ENCODE assay signal across 8 cellular contexts in the genomic region with DNA sequence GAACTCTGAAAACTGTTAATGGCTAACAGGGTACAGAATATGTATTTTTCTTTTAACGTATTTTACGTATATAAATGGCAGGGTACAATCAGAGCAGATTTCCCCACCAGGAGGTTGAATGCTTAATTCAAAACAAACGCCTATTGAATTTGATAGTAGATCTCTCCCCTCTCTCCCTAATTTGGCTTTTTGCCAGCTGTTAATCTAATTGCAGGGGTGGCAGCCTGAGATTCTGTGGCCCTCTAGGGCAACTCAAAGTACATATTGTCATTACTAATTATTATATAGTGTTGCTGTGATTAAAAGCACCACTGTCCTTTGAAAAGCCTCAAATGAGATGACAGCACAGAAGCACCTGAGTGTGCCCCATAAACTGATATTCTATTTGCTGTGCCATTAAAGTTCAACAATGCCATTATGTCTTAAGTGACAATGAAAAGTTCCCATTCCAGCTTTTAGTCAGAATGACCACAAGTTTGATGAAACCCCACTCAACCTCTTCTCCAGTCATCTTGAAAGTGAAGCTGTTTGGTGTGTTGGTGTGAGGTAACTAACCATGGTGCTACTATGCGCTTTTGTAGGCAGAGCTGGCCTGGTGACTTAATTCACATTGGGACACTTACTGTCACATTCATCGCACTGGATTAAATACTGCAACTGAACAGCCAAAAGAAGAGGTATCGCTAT.
DNase-seq lines count a peak whose midpoint lies in the region; ATAC-seq and TF ChIP-seq lines count a peak whose summit lies in the region.

No MANE protein-coding gene starts in this region.

- DNase-seq in GM10266 (ENCODE audit: extremely low spot score), result peak; percentile 45
- no peak for DNase-seq in activated B cell treated with CpG ODN at 0.5 μM for 24 hours
- peak; percentile 20 to 73 for DNase-seq in stimulated activated effector memory CD8-positive, alpha-beta T cell treated with anti-CD3 and anti-CD28 coated beads, Interleukin-12 subunit alpha, Interleukin-12 subunit beta, amount 100 ng/mL, for 72 hours (ENCODE audit: low spot score in 2 of 2)
- DNase-seq in trophoblast cell, result no peak
- DNase-seq in cerebellar nuclear complex (lab: John Stamatoyannopoulos, UW), result no peak
- DNase-seq in ureter (ENCODE audit: low spot score), result no peak

- no peak for TF ChIP-seq CTCF in GM10266 (IDR thresholded peaks at IDR 0.05; ENCODE audit: control insufficient read depth, insufficient read depth, low read depth, missing control alignments)
- TF ChIP-seq CTCF in activated B cell treated with CpG ODN at 0.5 μM for 24 hours (IDR thresholded peaks at IDR 0.05), result no peak

- H3K4me1 Mint-ChIP-seq in activated B cell treated with CpG ODN at 0.5 μM for 24 hours, result peaks cover 60% of the 10 kb centered on the region
- peaks cover 57% of the 10 kb centered on the region for H3K4me1 Mint-ChIP-seq in stimulated activated effector memory CD8-positive, alpha-beta T cell treated with anti-CD3 and anti-CD28 coated beads, Interleukin-12 subunit alpha, Interleukin-12 subunit beta, amount 100 ng/mL, for 72 hours

- H3K18ac ChIP-seq in trophoblast cell (ENCODE audit: low read length), result no peak overlapping the region

- no peak overlapping the region for H3K23ac ChIP-seq in trophoblast cell (ENCODE audit: low read length)

- H2BK5ac ChIP-seq in trophoblast cell (ENCODE audit: low read depth, low read length, poor library complexity), result no peak overlapping the region

- no peak overlapping the region for H3K4ac ChIP-seq in trophoblast cell (ENCODE audit: low read depth, low read length)

- no peak overlapping the region for H3K4me3 ChIP-seq in trophoblast cell (ENCODE audit: low read depth, low read length)

- H2AFZ ChIP-seq in trophoblast cell (ENCODE audit: insufficient read depth, low read length, poor library complexity), result no peak overlapping the region

- no peak overlapping the region for H2AK5ac ChIP-seq in trophoblast cell (ENCODE audit: low read length)

- no peaks in the 10 kb centered on the region for H3K9me3 ChIP-seq in trophoblast cell (ENCODE audit: insufficient read depth, low read depth, low read length)

- peak overlapping the region; percentile 86 for H3K27ac Mint-ChIP-seq in activated B cell treated with CpG ODN at 0.5 μM for 24 hours
- H3K27ac Mint-ChIP-seq in stimulated activated effector memory CD8-positive, alpha-beta T cell treated with anti-CD3 and anti-CD28 coated beads, Interleukin-12 subunit alpha, Interleukin-12 subunit beta, amount 100 ng/mL, for 72 hours, result peak overlapping the region; percentile 94

- no peak overlapping the region for H3K9ac ChIP-seq in trophoblast cell (ENCODE audit: low read length)

- H3K79me2 ChIP-seq in trophoblast cell (ENCODE audit: control insufficient read depth, insufficient read depth, low read length, poor library complexity), result no peaks in the 10 kb centered on the region

- no peak overlapping the region for H3K27ac ChIP-seq in trophoblast cell (ENCODE audit: low read depth, low read length)

- no peak overlapping the region for H4K8ac ChIP-seq in trophoblast cell (ENCODE audit: low read depth, low read length)

- no peak overlapping the region for H3K4me2 ChIP-seq in trophoblast cell (ENCODE audit: low read length)

- peak; percentile 42 for ATAC-seq in GM19397 (IDR thresholded peaks at IDR 0.05; ENCODE audit: unreplicated experiment)
- ATAC-seq in HG03442 (IDR thresholded peaks at IDR 0.05; ENCODE audit: unreplicated experiment), result peak; percentile 65
- ATAC-seq in activated B cell treated with CpG ODN at 0.5 μM for 24 hours (ENCODE audit: low read depth), result peak; percentile 36
- ATAC-seq in stimulated activated effector memory CD8-positive, alpha-beta T cell treated with anti-CD3 and anti-CD28 coated beads, Interleukin-12 subunit alpha, Interleukin-12 subunit beta, amount 100 ng/mL, for 72 hours, result peak; percentile 88

- no peaks in the 10 kb centered on the region for H3K27me3 Mint-ChIP-seq in activated B cell treated with CpG ODN at 0.5 μM for 24 hours

- WGBS in trophoblast cell (ENCODE audit: extremely low coverage, insufficient coverage, insufficient read length), result no CpG with 5 or more reads among the region's 6 CpGs

- H3K36me3 ChIP-seq in trophoblast cell (ENCODE audit: control insufficient read depth in 1 of 2, insufficient read depth in 2 of 2, low read length in 2 of 2), result no peaks in the 10 kb centered on the region

- H3K36me3 Mint-ChIP-seq in activated B cell treated with CpG ODN at 0.5 μM for 24 hours (ENCODE audit: low read depth), result no peaks in the 10 kb centered on the region
- H3K36me3 Mint-ChIP-seq in stimulated activated effector memory CD8-positive, alpha-beta T cell treated with anti-CD3 and anti-CD28 coated beads, Interleukin-12 subunit alpha, Interleukin-12 subunit beta, amount 100 ng/mL, for 72 hours, result peaks cover 8% of the 10 kb centered on the region

- POLR2A ChIA-PET in activated B cell treated with CpG ODN at 0.5 μM for 24 hours (lab: Charles Lee), result interaction anchor here (0.6 to 3.4 kb wide), 17 partner anchors 9 to 548 kb away, joined by 4 to 42 read pairs (median 8); partner anchors contain the start of gene TRIM13

- H3K79me1 ChIP-seq in trophoblast cell (ENCODE audit: low read length), result no peaks in the 10 kb centered on the region

- intact Hi-C loops in activated B cell treated with CpG ODN at 0.5 μM for 24 hours (cut with micrococcal nuclease), result loop anchor here (1.0 kb wide), 3 partner anchors 11 to 284 kb away; no protein-coding TSS in a partner anchor

- H3K9me3 Mint-ChIP-seq in activated B cell treated with CpG ODN at 0.5 μM for 24 hours, result no peaks in the 10 kb centered on the region
- no peaks in the 10 kb centered on the region for H3K9me3 Mint-ChIP-seq in stimulated activated effector memory CD8-positive, alpha-beta T cell treated with anti-CD3 and anti-CD28 coated beads, Interleukin-12 subunit alpha, Interleukin-12 subunit beta, amount 100 ng/mL, for 72 hours

- H4K91ac ChIP-seq in trophoblast cell (ENCODE audit: low read depth, low read length), result no peak overlapping the region

- no peak overlapping the region for H2BK120ac ChIP-seq in trophoblast cell (ENCODE audit: insufficient read depth, low read length, poor library complexity)

- no peak overlapping the region for H3K14ac ChIP-seq in trophoblast cell (ENCODE audit: low read length)

- no peak overlapping the region for H2BK12ac ChIP-seq in trophoblast cell (ENCODE audit: low read length)

- H3K27me3 ChIP-seq in trophoblast cell (ENCODE audit: insufficient read depth, low read length), result no peaks in the 10 kb centered on the region

- no peak overlapping the region for H4K12ac ChIP-seq in trophoblast cell (ENCODE audit: low read depth, low read length)

- H3K4me1 ChIP-seq in trophoblast cell (ENCODE audit: control insufficient read depth in 1 of 2, insufficient read depth in 2 of 2, low read length in 2 of 2), result no peaks in the 10 kb centered on the region

- H3K4me3 Mint-ChIP-seq in activated B cell treated with CpG ODN at 0.5 μM for 24 hours, result peak overlapping the region; percentile 63
- H3K4me3 Mint-ChIP-seq in stimulated activated effector memory CD8-positive, alpha-beta T cell treated with anti-CD3 and anti-CD28 coated beads, Interleukin-12 subunit alpha, Interleukin-12 subunit beta, amount 100 ng/mL, for 72 hours, result peak overlapping the region; percentile 67

- CTCF ChIA-PET in activated B cell treated with CpG ODN at 0.5 μM for 24 hours (lab: Charles Lee), result interaction anchor here (0.7 to 2.8 kb wide), 4 partner anchors 20 to 545 kb away, joined by 3 to 8 read pairs (median 4); no protein-coding TSS in a partner anchor

Comparison
In these comparisons a context has a peak if more than half of its experiments do, and no peak if none do; other contexts are left out.
1. DNase-seq: peak in GM10266 (single experiment) and stimulated activated effector memory CD8-positive, alpha-beta T cell treated with anti-CD3 and anti-CD28 coated beads, Interleukin-12 subunit alpha, Interleukin-12 subunit beta, amount 100 ng/mL, for 72 hours (2 of 2); none in activated B cell treated with CpG ODN at 0.5 μM for 24 hours (single experiment), trophoblast cell (0 of 2), cerebellar nuclear complex (0 of 2) and ureter (single experiment).
2. ATAC-seq: peak in every context shown above with its lines; median percentile 88 in stimulated activated effector memory CD8-positive, alpha-beta T cell treated with anti-CD3 and anti-CD28 coated beads, Interleukin-12 subunit alpha, Interleukin-12 subunit beta, amount 100 ng/mL, for 72 hours; 65 in HG03442; 42 in GM19397; 36 in activated B cell treated with CpG ODN at 0.5 μM for 24 hours.